In the genomic region with DNA sequence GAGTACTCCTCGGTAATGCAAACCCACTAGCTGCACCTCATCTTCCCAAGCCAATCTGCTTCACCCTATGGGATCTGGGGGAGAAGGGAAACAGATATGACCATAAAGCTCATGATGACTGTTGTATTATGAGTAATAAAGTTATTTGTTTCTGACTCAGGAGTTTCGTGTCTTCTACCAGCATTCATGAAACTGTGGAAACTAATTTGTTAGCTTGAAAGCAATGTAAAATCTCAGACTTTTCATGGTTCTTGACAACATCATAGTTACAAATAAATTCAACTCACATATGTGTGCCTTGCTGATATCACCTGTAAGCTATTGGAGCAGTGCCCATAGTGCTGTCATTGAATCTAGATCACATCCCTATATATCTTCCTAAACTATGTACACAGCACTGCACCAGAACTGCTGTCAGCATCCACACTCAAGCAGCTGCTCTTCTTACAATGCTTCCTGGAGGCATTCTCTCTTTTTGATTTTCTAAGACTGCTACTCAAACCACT, we compare ENCODE assay signal across 15 cellular contexts.
DNase-seq lines count a peak whose midpoint lies in the region; ATAC-seq and TF ChIP-seq lines count a peak whose summit lies in the region.
"Had no signal": no experiment of that assay in that cellular context is flagged by ENCODE, and none has a peak within 500 bp of the region (broad histone marks: within the 10 kb centered on the region; RNA-seq: fewer than 3 reads in every experiment).

No MANE protein-coding gene starts in this region.

- intact Hi-C loops in body of pancreas (cut with DNase I) = no loop called here
- intact Hi-C loops in CD14-positive monocyte (cut with micrococcal nuclease) = no loop called here

- ATAC-seq in GM18873 (IDR thresholded peaks at IDR 0.05; ENCODE audit: low FRiP score, unreplicated experiment) (peak; percentile 81), HG02798 (IDR thresholded peaks at IDR 0.05; ENCODE audit: poor library complexity, unreplicated experiment) (peak; percentile 72), HG03520 (IDR thresholded peaks at IDR 0.05; ENCODE audit: unreplicated experiment) (peak; percentile 69), body of pancreas (no peak)
- ATAC-seq in activated CD8-positive, alpha-beta T cell treated with anti-CD3 and anti-CD28 coated beads, Interleukin-2, amount 10 ng/mL, durations not matched to agents 7 days and 5 days = no peak

- 81 to 83% methylated on average over 2 of the region's 2 CpGs for WGBS in body of pancreas, 2 donors

- H3K27me3 ChIP-seq in body of pancreas = no peaks in the 10 kb centered on the region

- no peaks in the 10 kb centered on the region for H3K9me3 Mint-ChIP-seq in activated CD8-positive, alpha-beta T cell treated with anti-CD3 and anti-CD28 coated beads, Interleukin-2, amount 10 ng/mL, durations not matched to agents 7 days and 5 days (ENCODE audit: insufficient read depth)
- peaks cover 0 to 9% (median 0%) of the 10 kb centered on the region in 7 donors for H3K9me3 Mint-ChIP-seq in CD14-positive monocyte

- no peaks in the 10 kb centered on the region for H3K4me1 ChIP-seq in body of pancreas

- H3K36me3 Mint-ChIP-seq in activated CD8-positive, alpha-beta T cell treated with anti-CD3 and anti-CD28 coated beads, Interleukin-2, amount 10 ng/mL, durations not matched to agents 7 days and 5 days (ENCODE audit: low read depth) = no peaks in the 10 kb centered on the region
- H3K36me3 Mint-ChIP-seq in CD14-positive monocyte = no peaks in the 10 kb centered on the region
- H3K36me3 Mint-ChIP-seq: activated naive CD4-positive, alpha-beta T cell treated with anti-CD3 and anti-CD28 coated beads, Interleukin-2, amount 10 ng/mL, durations not matched to agents 7 days and 5 days; naive B cell; stimulated activated naive B cell treated with anti-CD40 and anti-IgM and Interleukin-4, amounts not matched to agents 10 μg/mL and 1 μg/mL and 100 μg/mL, for 72 hours had no signal

- POLR2A ChIA-PET in activated CD8-positive, alpha-beta T cell treated with anti-CD3 and anti-CD28 coated beads, Interleukin-2, amount 10 ng/mL, durations not matched to agents 7 days and 5 days (lab: Charles Lee) = no interaction called here

- H3K27ac Mint-ChIP-seq in activated CD8-positive, alpha-beta T cell treated with anti-CD3 and anti-CD28 coated beads, Interleukin-2, amount 10 ng/mL, durations not matched to agents 7 days and 5 days = no peak overlapping the region
- H3K27ac Mint-ChIP-seq in CD14-positive monocyte = no peak overlapping the region
- H3K27ac Mint-ChIP-seq: activated naive CD4-positive, alpha-beta T cell treated with anti-CD3 and anti-CD28 coated beads, Interleukin-2, amount 10 ng/mL, durations not matched to agents 7 days and 5 days; naive B cell; stimulated activated naive B cell treated with anti-CD40 and anti-IgM and Interleukin-4, amounts not matched to agents 10 μg/mL and 1 μg/mL and 100 μg/mL, for 72 hours had no signal

- H3K9me3 ChIP-seq in body of pancreas = no peaks in the 10 kb centered on the region

- no peak overlapping the region for H3K4me3 Mint-ChIP-seq in activated CD8-positive, alpha-beta T cell treated with anti-CD3 and anti-CD28 coated beads, Interleukin-2, amount 10 ng/mL, durations not matched to agents 7 days and 5 days
- no peak overlapping the region for H3K4me3 Mint-ChIP-seq in CD14-positive monocyte
- H3K4me3 Mint-ChIP-seq: activated naive CD4-positive, alpha-beta T cell treated with anti-CD3 and anti-CD28 coated beads, Interleukin-2, amount 10 ng/mL, durations not matched to agents 7 days and 5 days; central memory CD8-positive, alpha-beta T cell; naive B cell; stimulated activated naive B cell treated with anti-CD40 and anti-IgM and Interleukin-4, amounts not matched to agents 10 μg/mL and 1 μg/mL and 100 μg/mL, for 72 hours had no signal

- no peaks in the 10 kb centered on the region for H3K4me1 Mint-ChIP-seq in activated CD8-positive, alpha-beta T cell treated with anti-CD3 and anti-CD28 coated beads, Interleukin-2, amount 10 ng/mL, durations not matched to agents 7 days and 5 days (ENCODE audit: low read depth)
- no peaks in the 10 kb centered on the region for H3K4me1 Mint-ChIP-seq in CD14-positive monocyte
- H3K4me1 Mint-ChIP-seq: activated naive CD4-positive, alpha-beta T cell treated with anti-CD3 and anti-CD28 coated beads, Interleukin-2, amount 10 ng/mL, durations not matched to agents 7 days and 5 days; central memory CD8-positive, alpha-beta T cell; naive B cell; stimulated activated naive B cell treated with anti-CD40 and anti-IgM and Interleukin-4, amounts not matched to agents 10 μg/mL and 1 μg/mL and 100 μg/mL, for 72 hours had no signal

- H3K27me3 Mint-ChIP-seq in activated CD8-positive, alpha-beta T cell treated with anti-CD3 and anti-CD28 coated beads, Interleukin-2, amount 10 ng/mL, durations not matched to agents 7 days and 5 days (ENCODE audit: low read depth) = no peaks in the 10 kb centered on the region
- no peaks in the 10 kb centered on the region for H3K27me3 Mint-ChIP-seq in CD14-positive monocyte (ENCODE audit: low read depth in 3 of 3)
- H3K27me3 Mint-ChIP-seq: activated naive CD4-positive, alpha-beta T cell treated with anti-CD3 and anti-CD28 coated beads, Interleukin-2, amount 10 ng/mL, durations not matched to agents 7 days and 5 days; central memory CD8-positive, alpha-beta T cell; naive B cell; stimulated activated naive B cell treated with anti-CD40 and anti-IgM and Interleukin-4, amounts not matched to agents 10 μg/mL and 1 μg/mL and 100 μg/mL, for 72 hours had no signal

- DNase-seq in ELR (ENCODE audit: low read depth) (peak; percentile 61), body of pancreas (no peak), CD14-positive monocyte (ENCODE audit: low spot score) (no peak)
- DNase-seq in activated CD4-positive, alpha-beta T cell treated with anti-CD3 and anti-CD28 coated beads, Interleukin-2, amount 50 U/mL, for 4 hours = no peak
- no peak for DNase-seq in activated CD8-positive, alpha-beta T cell treated with anti-CD3 and anti-CD28 coated beads, Interleukin-2, amount 10 ng/mL, durations not matched to agents 7 days and 5 days
- DNase-seq: activated CD8-positive, alpha-beta memory T cell treated with anti-CD3 and anti-CD28 coated beads for 24 hours; activated naive CD4-positive, alpha-beta T cell treated with anti-CD3 and anti-CD28 coated beads, Interleukin-2, amount 10 ng/mL, durations not matched to agents 7 days and 5 days; DMS 273 treated with DMSO at 0.1 percent for 48 hours; naive B cell; NCI-H748 treated with DMSO at 0.1 percent for 48 hours; stimulated activated naive B cell treated with anti-CD40 and anti-IgM and Interleukin-4, amounts not matched to agents 10 μg/mL and 1 μg/mL and 100 μg/mL, for 72 hours had no signal

- CTCF ChIA-PET in activated CD8-positive, alpha-beta T cell treated with anti-CD3 and anti-CD28 coated beads, Interleukin-2, amount 10 ng/mL, durations not matched to agents 7 days and 5 days (lab: Charles Lee) = no interaction called here

- no peak for TF ChIP-seq CTCF in body of pancreas (IDR thresholded peaks at IDR 0.05)
- TF ChIP-seq CTCF in CD14-positive monocyte (IDR thresholded peaks at IDR 0.05) = no peak

- H3K36me3 ChIP-seq in body of pancreas (replicated peaks in 1 of 2; ENCODE audit: insufficient read depth in 1 of 2, low read depth in 2 of 2) = no peaks in the 10 kb centered on the region

- no peak for TF ChIP-seq POLR2A in body of pancreas (IDR thresholded peaks at IDR 0.05)

- no peak overlapping the region for H3K4me3 ChIP-seq in body of pancreas

- H3K27ac ChIP-seq in body of pancreas = no peak overlapping the region

Comparison
In these comparisons a context has a peak if more than half of its experiments do, and no peak if none do; other contexts are left out.
1. ATAC-seq: peak in GM18873 (single experiment), HG02798 (single experiment) and HG03520 (single experiment); none in body of pancreas (single experiment) and activated CD8-positive, alpha-beta T cell treated with anti-CD3 and anti-CD28 coated beads, Interleukin-2, amount 10 ng/mL, durations not matched to agents 7 days and 5 days (single experiment).